ENCODE assay signal across 9 cellular contexts in the genomic region with DNA sequence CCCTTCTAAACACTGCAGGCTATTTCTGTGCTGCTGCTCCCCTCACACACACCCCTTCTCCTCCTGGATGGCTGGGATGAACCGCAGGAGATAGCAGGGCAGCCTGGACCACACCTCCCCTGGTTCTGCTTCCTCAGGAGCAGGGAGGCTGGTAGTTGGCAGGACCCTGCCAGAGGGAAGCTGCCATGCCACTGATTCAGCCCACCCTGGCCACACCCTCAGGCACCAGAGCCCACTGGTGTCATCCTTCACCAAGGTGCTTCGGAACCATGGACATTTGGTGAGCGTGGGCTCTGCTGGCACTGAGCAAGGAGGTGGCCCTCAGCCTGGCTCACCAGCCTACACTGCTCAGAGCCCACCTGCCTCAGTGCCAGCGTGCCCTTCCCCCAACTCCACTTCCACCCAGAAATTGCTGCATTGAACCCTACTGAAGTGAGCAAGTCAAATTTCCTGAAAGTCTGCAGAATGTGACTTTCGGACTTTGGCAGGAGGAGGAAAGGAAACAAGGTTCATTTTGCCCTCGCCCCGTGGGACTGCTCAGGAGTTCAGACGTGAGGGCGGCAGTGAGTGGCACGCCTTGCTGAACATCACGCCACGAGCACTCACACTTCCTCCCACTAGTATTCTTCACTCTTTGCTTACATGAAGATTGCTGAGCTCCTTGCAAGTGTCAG. TPM values are rescaled to one million over a fixed set of nuclear protein-coding genes. Genes with fewer than 3 reads are reported as not detected.
DNase-seq lines count a peak whose midpoint lies in the region; ATAC-seq and TF ChIP-seq lines count a peak whose summit lies in the region.
"Had no signal": no experiment of that assay in that cellular context is flagged by ENCODE, and none has a peak within 500 bp of the region (broad histone marks: within the 10 kb centered on the region; RNA-seq: fewer than 3 reads in every experiment).

No MANE protein-coding gene starts in this region.

- no peak for DNase-seq in HL-60 (ENCODE audit: low read depth in 1 of 2, low spot score in 1 of 2)
- no peak for DNase-seq in caudate nucleus (lab: John Stamatoyannopoulos, UW)
- DNase-seq in lower lobe of right lung = no peak
- DNase-seq in stomach = no peak
- DNase-seq in globus pallidus (ENCODE audit: low spot score) = no peak
- no peak for DNase-seq in DMS 273 (lab: John Stamatoyannopoulos, UW; ENCODE audit: unreplicated experiment)
- no peak for DNase-seq in putamen (ENCODE audit: low spot score)
- DNase-seq: NCI-H2171 had no signal

- no peak for TF ChIP-seq EP300 in stomach (IDR thresholded peaks at IDR 0.05)

- peak overlapping the region; percentile 77 for H3K27ac ChIP-seq in HL-60 (replicated peaks)
- peak overlapping the region; percentile 79 for H3K27ac ChIP-seq in caudate nucleus (ENCODE audit: low read depth, low read length)
- H3K27ac ChIP-seq in lower lobe of right lung = peak overlapping the region; percentile 79
- peak overlapping the region; percentile 66 to 83 (median 76) for H3K27ac ChIP-seq in stomach

- intact Hi-C loops in lower lobe of right lung (cut with DNase I) = no loop called here
- intact Hi-C loops in stomach (cut with DNase I; ENCODE audit: low total_unique reads) = no loop called here

- no peaks in the 10 kb centered on the region for H3K9me3 ChIP-seq in lower lobe of right lung
- H3K9me3 ChIP-seq in stomach = no peaks in the 10 kb centered on the region

- peak; percentile 16 to 50 for ATAC-seq in lower lobe of right lung
- no peak for ATAC-seq in GM18511 (IDR thresholded peaks at IDR 0.05; ENCODE audit: unreplicated experiment)

- H3K4me3 ChIP-seq in HL-60 (replicated peaks; ENCODE audit: insufficient read depth, low read length) (no peak overlapping the region), lower lobe of right lung (peak overlapping the region; percentile 46), stomach (peak overlapping the region; percentile 26 to 33 (median 32))

- no peaks in the 10 kb centered on the region for H3K36me3 ChIP-seq in lower lobe of right lung
- H3K36me3 ChIP-seq in stomach = no peaks in the 10 kb centered on the region

- H3K27me3 ChIP-seq in HL-60 (ENCODE audit: insufficient read depth, poor library complexity, severe bottlenecking) = no peaks in the 10 kb centered on the region
- no peaks in the 10 kb centered on the region for H3K27me3 ChIP-seq in lower lobe of right lung (ENCODE audit: low read depth)
- no peaks in the 10 kb centered on the region for H3K27me3 ChIP-seq in stomach

- no peak for TF ChIP-seq POLR2A in stomach (IDR thresholded peaks at IDR 0.05)

- WGBS in stomach, 5 donors = 43 to 55% (median 46%) methylated on average over 12 of the region's 12 CpGs

- TF ChIP-seq CTCF in HL-60 (IDR thresholded peaks at IDR 0.05; ENCODE audit: insufficient read depth, low read length) (no peak), lower lobe of right lung (IDR thresholded peaks at IDR 0.05) (no peak), stomach (IDR thresholded peaks at IDR 0.05) (no peak)

- H3K4me1 ChIP-seq in lower lobe of right lung (peaks cover 28% of the 10 kb centered on the region), stomach (peaks cover 22 to 58% (median 42%) of the 10 kb centered on the region in 4 donors)

RNA-seq across cellular contexts. Expression of a gene that starts 26.3 kb away (rescaled TPM):
- 17.2 TPM for total RNA-seq in lower lobe of right lung
- total RNA-seq in stomach = 10 to 100 TPM in 3 of 5 donors, 1 to 10 TPM in 2; 2.2 to 11.7 (median 10.7) TPM
- polyA plus RNA-seq in stomach = 1 to 10 TPM; 3.8 to 6.5 (median 5.1) TPM

RNA-seq across cellular contexts. Expression of a gene that starts 43.4 kb away (rescaled TPM):
- 138 TPM for total RNA-seq in lower lobe of right lung
- total RNA-seq in stomach = 100 to 1,000 TPM in 3 of 5 donors, 10 to 100 TPM in 2; 72.4 to 350 (median 168) TPM
- polyA plus RNA-seq in stomach = 100 to 1,000 TPM; 369 to 411 (median 382) TPM
